8 cellular contexts compared by ENCODE assay signal in the genomic region with DNA sequence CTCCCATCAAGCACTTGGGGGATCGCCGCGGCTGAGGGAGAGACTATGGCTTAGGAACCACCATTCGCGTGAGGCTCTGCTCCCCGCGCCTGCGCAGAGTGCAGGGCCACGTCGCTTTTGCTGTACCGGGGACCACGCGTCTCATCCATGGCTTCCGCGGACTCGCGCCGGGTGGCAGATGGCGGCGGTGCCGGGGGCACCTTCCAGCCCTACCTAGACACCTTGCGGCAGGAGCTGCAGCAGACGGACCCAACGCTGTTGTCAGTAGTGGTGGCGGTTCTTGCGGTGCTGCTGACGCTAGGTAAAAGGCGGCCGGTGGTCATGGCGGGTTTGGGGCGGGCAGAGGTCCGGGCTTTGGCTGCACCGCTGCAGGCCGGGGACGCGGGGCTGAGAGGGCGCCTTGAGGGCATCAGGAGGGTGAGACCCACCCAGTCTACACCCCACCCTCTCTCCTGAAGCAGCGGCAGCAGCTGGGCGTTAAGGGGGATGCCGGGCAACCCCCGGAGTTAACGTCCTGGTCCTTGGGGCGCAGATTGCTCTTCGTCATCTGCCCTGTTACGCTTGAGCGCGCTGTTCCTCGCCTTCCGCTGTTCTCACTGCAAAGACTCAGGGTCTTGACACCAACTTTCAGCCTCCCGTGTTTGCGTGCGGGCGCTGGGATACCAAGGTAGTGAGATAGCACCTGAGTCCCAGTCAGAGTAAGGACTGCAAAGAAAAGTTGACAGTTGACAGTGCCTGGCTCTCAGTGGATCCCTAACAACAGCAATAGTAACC. TPM values are rescaled to one million over a fixed set of nuclear protein-coding genes. Genes with fewer than 3 reads are reported as not detected.
DNase-seq lines count a peak whose midpoint lies in the region; ATAC-seq, FAIRE-seq and TF ChIP-seq lines count a peak whose summit lies in the region.

A gene with protein sequence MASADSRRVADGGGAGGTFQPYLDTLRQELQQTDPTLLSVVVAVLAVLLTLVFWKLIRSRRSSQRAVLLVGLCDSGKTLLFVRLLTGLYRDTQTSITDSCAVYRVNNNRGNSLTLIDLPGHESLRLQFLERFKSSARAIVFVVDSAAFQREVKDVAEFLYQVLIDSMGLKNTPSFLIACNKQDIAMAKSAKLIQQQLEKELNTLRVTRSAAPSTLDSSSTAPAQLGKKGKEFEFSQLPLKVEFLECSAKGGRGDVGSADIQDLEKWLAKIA (plus strand): TSS at position 114 of the 774 bp plus-strand sequence. CDS start 34 bp downstream, at position 148.

- H3K4me1 Mint-ChIP-seq in activated T-helper 17 cell treated with anti-CD3 and anti-CD28 coated beads, Interleukin-2, amount 50 U/mL, for 72 hours = peaks cover 11% of the 10 kb centered on the region
- peaks cover 15 to 17% of the 10 kb centered on the region in 2 donors for H3K4me1 Mint-ChIP-seq in natural killer cell

- peaks cover 50% of the 10 kb centered on the region for H3K36me3 Mint-ChIP-seq in activated T-helper 17 cell treated with anti-CD3 and anti-CD28 coated beads, Interleukin-2, amount 50 U/mL, for 72 hours (ENCODE audit: low read depth)
- H3K36me3 Mint-ChIP-seq in natural killer cell = no peaks in the 10 kb centered on the region

- ATAC-seq in activated T-helper 17 cell treated with anti-CD3 and anti-CD28 coated beads, Interleukin-2, amount 50 U/mL, for 72 hours (replicated peaks) = peak; percentile 99
- ATAC-seq in natural killer cell = peak; percentile 95 to 98 (median 97)

- peak; percentile 90 for FAIRE-seq in H54 (lab: Jason Lieb, UNC)

- peak within 1 kb of the TSS; percentile 78 for H3K4me3 Mint-ChIP-seq in activated T-helper 17 cell treated with anti-CD3 and anti-CD28 coated beads, Interleukin-2, amount 50 U/mL, for 72 hours
- H3K4me3 Mint-ChIP-seq in natural killer cell = peak within 1 kb of the TSS; percentile 95

- POLR2A ChIA-PET in RWPE1 (lab: Yijun Ruan, JAX; ENCODE audit: low non-redundant PET) = no interaction called here

- TF ChIP-seq CTCF in RWPE1 (conservative IDR thresholded peaks at IDR 0.05; ENCODE audit: low read depth) (no peak), natural killer cell (IDR thresholded peaks at IDR 0.05) (no peak)

- H3K9me3 Mint-ChIP-seq in activated T-helper 17 cell treated with anti-CD3 and anti-CD28 coated beads, Interleukin-2, amount 50 U/mL, for 72 hours = no peaks in the 10 kb centered on the region
- H3K9me3 Mint-ChIP-seq in natural killer cell = no peaks in the 10 kb centered on the region

- peak; percentile 96 for TF ChIP-seq POLR2A in H54 (IDR thresholded peaks at IDR 0.05; ENCODE audit: low read depth, low read length)

- DNase-seq in ELF-1 (ENCODE audit: low read depth, low spot score) (peak; percentile 92), H54 (ENCODE audit: insufficient read length, low spot score) (peak; percentile 95), LoVo (ENCODE audit: low spot score) (peak; percentile 95), RWPE1 (ENCODE audit: low spot score) (peak; percentile 92), fibroblast of peridontal ligament (ENCODE audit: extremely low read depth) (peak; percentile 90), natural killer cell (peak; percentile 87)
- peak; percentile 89 to 95 (median 94) for DNase-seq in stimulated activated naive CD4-positive, alpha-beta T cell (lab: John Stamatoyannopoulos, UW)

- intact Hi-C loops in natural killer cell (cut with micrococcal nuclease) = loop anchor here (1.0 to 10.0 kb wide), 3 partner anchors 144 to 1081 kb away; a partner anchor contains a TSS

- peak within 1 kb of the TSS; percentile 88 for H3K27ac Mint-ChIP-seq in activated T-helper 17 cell treated with anti-CD3 and anti-CD28 coated beads, Interleukin-2, amount 50 U/mL, for 72 hours
- peak within 1 kb of the TSS; percentile 90 to 96 for H3K27ac Mint-ChIP-seq in natural killer cell

- CTCF ChIA-PET in RWPE1 (lab: Yijun Ruan, JAX) = no interaction called here

- no peaks in the 10 kb centered on the region for H3K27me3 Mint-ChIP-seq in activated T-helper 17 cell treated with anti-CD3 and anti-CD28 coated beads, Interleukin-2, amount 50 U/mL, for 72 hours
- H3K27me3 Mint-ChIP-seq in natural killer cell (ENCODE audit: low read depth in 2 of 2) = peaks cover 18 to 24% of the 10 kb centered on the region in 2 donors

- H3K27ac ChIP-seq in RWPE1 = peak within 1 kb of the TSS; percentile 64

RNA-seq across cellular contexts. Expression of the gene that starts here (rescaled TPM):
- 10 to 100 TPM; 26.2 to 80.6 TPM for total RNA-seq in activated T-helper 17 cell treated with anti-CD3 and anti-CD28 coated beads, Interleukin-2, amount 50 U/mL, for 72 hours
- total RNA-seq in natural killer cell = 10 to 100 TPM; 19.8 to 26.4 (median 22.4) TPM

Comparison
In these comparisons a context has a peak if more than half of its experiments do, and no peak if none do; other contexts are left out.
1. Peak in every context shown above with its lines: DNase-seq, ATAC-seq and H3K27ac ChIP-seq.